Comparison of ENCODE assay signal across 15 cellular contexts in genomic region chr1:67137307-67137753, GRCh38. TPM values are rescaled to one million over a fixed set of nuclear protein-coding genes. Genes with fewer than 3 reads are reported as not detected.
"Had no signal": no experiment of that assay in that cellular context is flagged by ENCODE, and none has a peak within 500 bp of the region (broad histone marks: within the 10 kb centered on the region; RNA-seq: fewer than 3 reads in every experiment).

No MANE protein-coding gene starts in this region.

- H3K4me3 ChIP-seq: esophagus squamous epithelium, skin epidermis, tibial nerve had no signal

- H3K36me3 Mint-ChIP-seq: activated naive CD4-positive, alpha-beta T cell treated with anti-CD3 and anti-CD28 coated beads, Interleukin-2, amount 50 U/mL, for 24 hours had no signal

- DNase-seq: activated CD4-positive, alpha-beta T cell treated with anti-CD3 and anti-CD28 coated beads, Interleukin-2, amount 50 U/mL, for 4 hours; activated effector memory CD4-positive, alpha-beta T cell treated with Interleukin-2 at 50 U/mL for 16 hours; activated T-cell treated with anti-CD3 and anti-CD28 coated beads, Interleukin-2, amount 50 U/mL, for 1 hour; amniotic stem cell; esophagus squamous epithelium; foreskin fibroblast; retina; T-helper 2 cell had no signal

- ATAC-seq: activated CD4-positive, CD25-positive, alpha-beta regulatory T cell treated with anti-CD3 and anti-CD28 coated beads, Interleukin-2, amount 50 U/mL, for 24 hours had no signal

- H3K4me1 ChIP-seq: parathyroid adenoma had no signal

- H3K9ac ChIP-seq: parathyroid adenoma had no signal

- H2AFZ ChIP-seq: parathyroid adenoma had no signal

- H3K27me3 ChIP-seq: tibial nerve had no signal

- H3K79me2 ChIP-seq: parathyroid adenoma had no signal

- H3K9me3 Mint-ChIP-seq: activated naive CD4-positive, alpha-beta T cell treated with anti-CD3 and anti-CD28 coated beads, Interleukin-2, amount 50 U/mL, for 24 hours had no signal

- H3K4me3 Mint-ChIP-seq: activated naive CD4-positive, alpha-beta T cell treated with anti-CD3 and anti-CD28 coated beads, Interleukin-2, amount 50 U/mL, for 24 hours had no signal

- H3K36me3 ChIP-seq: esophagus squamous epithelium, tibial nerve had no signal

- H3K27ac Mint-ChIP-seq: activated naive CD4-positive, alpha-beta T cell treated with anti-CD3 and anti-CD28 coated beads, Interleukin-2, amount 50 U/mL, for 24 hours had no signal

- H3K9me3 ChIP-seq: esophagus squamous epithelium, tibial nerve had no signal

- H3K27ac ChIP-seq: esophagus squamous epithelium, parathyroid adenoma, skin epidermis, tibial nerve had no signal

RNA-seq across cellular contexts. Expression of gene C1orf141, which starts 2.6 kb away (rescaled TPM):
- total RNA-seq: chondrocyte, esophagus squamous epithelium, liver, tibial nerve had no signal
- polyA plus RNA-seq: liver had no signal

RNA-seq across cellular contexts. Expression of gene IL23R, which starts 28.9 kb away (rescaled TPM):
- total RNA-seq: chondrocyte, tibial nerve had no signal
- polyA plus RNA-seq: liver had no signal
